ENCODE assay signal across 1 cellular context in genomic region chr14:100224229-100224628, GRCh38.
TF ChIP-seq lines count a peak whose summit lies in the region.

No MANE protein-coding gene starts in this region.

TF ChIP-seq in H1, 55 proteins besides CTCF, POLR2A, EP300 and RAD21 (continued from another document):
- TF ChIP-seq USF2 (IDR thresholded peaks at IDR 0.05; ENCODE audit: low read length) (no peak), TCF12 (IDR thresholded peaks at IDR 0.05; ENCODE audit: low read depth, low read length) (no peak)
